In the genomic region with DNA sequence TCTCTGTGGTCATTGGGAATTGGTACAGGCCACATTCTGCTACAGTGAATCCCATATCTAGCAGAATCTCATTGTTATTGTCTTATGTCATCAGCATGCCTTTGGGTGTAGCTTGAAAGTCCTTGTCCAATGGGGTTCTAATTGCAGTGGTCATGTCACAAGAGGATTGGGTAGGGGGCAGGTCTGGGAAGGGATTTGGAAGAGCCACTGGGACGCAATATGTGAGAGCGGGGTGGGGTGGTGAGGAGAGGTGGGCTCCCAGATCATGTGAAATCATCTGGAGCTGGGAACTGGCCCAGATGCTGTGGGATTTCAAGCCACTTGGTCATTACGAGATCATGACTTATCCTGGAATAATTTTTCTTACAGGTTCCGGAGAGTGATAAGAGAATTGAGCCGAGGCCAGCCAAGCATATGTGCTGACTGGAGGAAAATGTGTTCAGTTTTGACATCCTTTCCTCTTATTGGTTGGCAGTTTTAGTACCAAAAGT, we compare ENCODE assay signal across 1 cellular context.
TF ChIP-seq lines count a peak whose summit lies in the region.

No MANE protein-coding gene starts in this region.

TF ChIP-seq in H1, 55 proteins besides CTCF, POLR2A, EP300 and RAD21:
- TF ChIP-seq RNF2 (IDR thresholded peaks at IDR 0.05; ENCODE audit: borderline replicate concordance, low read depth, low read length, missing control alignments, poor library complexity, severe bottlenecking) (no peak), CEBPB (IDR thresholded peaks at IDR 0.05; ENCODE audit: low read depth, low read length) (no peak), TEAD4 (IDR thresholded peaks at IDR 0.05; ENCODE audit: low read depth, low read length) (no peak), MAX (IDR thresholded peaks at IDR 0.05) (no peak), FOSL1 (IDR thresholded peaks at IDR 0.05; ENCODE audit: insufficient read depth, low read depth, low read length) (no peak), ATF2 (IDR thresholded peaks at IDR 0.05; ENCODE audit: low read length) (no peak), CTBP2 (IDR thresholded peaks at IDR 0.05; ENCODE audit: borderline replicate concordance, insufficient read depth, insufficient read length, low read length) (no peak), USF2 (IDR thresholded peaks at IDR 0.05; ENCODE audit: low read length) (no peak), NANOG (IDR thresholded peaks at IDR 0.05; ENCODE audit: insufficient read depth, low read depth, low read length, poor library complexity, severe bottlenecking) (no peak), POLR2AphosphoS5 (IDR thresholded peaks at IDR 0.05; ENCODE audit: low read depth, low read length) (no peak), SP2 (IDR thresholded peaks at IDR 0.05; ENCODE audit: low read length) (no peak), BCL11A (IDR thresholded peaks at IDR 0.05; ENCODE audit: low read depth in 2 of 2, low read length in 2 of 2) (no peak), JUN (IDR thresholded peaks at IDR 0.05; ENCODE audit: low read depth, low read length) (no peak), MAFK (IDR thresholded peaks at IDR 0.05; ENCODE audit: low read depth, low read length) (no peak), GABPA (IDR thresholded peaks at IDR 0.05; ENCODE audit: borderline replicate concordance, insufficient read depth, low read length) (no peak), BACH1 (IDR thresholded peaks at IDR 0.05; ENCODE audit: low read length) (no peak), CBX5 (IDR thresholded peaks at IDR 0.05; ENCODE audit: low read depth, low read length) (no peak), EZH2 (IDR thresholded peaks at IDR 0.05; ENCODE audit: low read depth, low read length, severe bottlenecking) (no peak), KDM5A (IDR thresholded peaks at IDR 0.05; ENCODE audit: low read length) (no peak)
